In genomic region chr7:3193721-3194120, GRCh38 we compare ENCODE assay signal across 12 cellular contexts.
"Had no signal": no experiment of that assay in that cellular context is flagged by ENCODE, and none has a peak within 500 bp of the region (broad histone marks: within the 10 kb centered on the region; RNA-seq: fewer than 3 reads in every experiment).

No MANE protein-coding gene starts in this region.

- H3K9me3 ChIP-seq: ovary had no signal

- H3K36me3 ChIP-seq: cardiac muscle cell, ovary, thoracic aorta had no signal

- H3K4me1 Mint-ChIP-seq: activated T-helper 17 cell treated with anti-CD3 and anti-CD28 coated beads, Interleukin-2, amount 50 U/mL, for 72 hours had no signal

- H3K27me3 ChIP-seq: cardiac muscle cell, ovary had no signal

- H3K4me3 ChIP-seq: cardiac muscle cell, ovary, thoracic aorta had no signal

- H3K4me3 Mint-ChIP-seq: activated naive CD8-positive, alpha-beta T cell treated with anti-CD3 and anti-CD28 coated beads, Interleukin-2, amount 50 U/mL, for 24 hours; activated T-helper 17 cell treated with anti-CD3 and anti-CD28 coated beads, Interleukin-2, amount 50 U/mL, for 72 hours had no signal

- DNase-seq: activated CD4-positive, alpha-beta T cell treated with anti-CD3 and anti-CD28 coated beads, Interleukin-2, amount 50 U/mL, for 48 hours; activated CD4-positive, CD25-positive, alpha-beta regulatory T cell treated with anti-CD3 and anti-CD28 coated beads, Interleukin-2, amount 50 U/mL, for 72 hours; activated naive CD4-positive, alpha-beta T cell treated with Interleukin-2 at 50 U/mL for 16 hours; activated naive CD8-positive, alpha-beta T cell treated with anti-CD3 and anti-CD28 coated beads, Interleukin-2, amount 50 U/mL, for 24 hours; hippocampal formation; stimulated activated CD4-positive, alpha-beta T cell treated with anti-CD3 and anti-CD28 coated beads, Interleukin-1b, Interleukin-23, amount 100 ng/mL, for 48 hours; T-helper 1 cell; T1000 had no signal

- ATAC-seq: activated naive CD8-positive, alpha-beta T cell treated with anti-CD3 and anti-CD28 coated beads, Interleukin-2, amount 50 U/mL, for 24 hours; activated T-helper 17 cell treated with anti-CD3 and anti-CD28 coated beads, Interleukin-2, amount 50 U/mL, for 72 hours had no signal

- H3K27ac Mint-ChIP-seq: activated naive CD8-positive, alpha-beta T cell treated with anti-CD3 and anti-CD28 coated beads, Interleukin-2, amount 50 U/mL, for 24 hours; activated T-helper 17 cell treated with anti-CD3 and anti-CD28 coated beads, Interleukin-2, amount 50 U/mL, for 72 hours had no signal

- H3K27ac ChIP-seq: cardiac muscle cell, thoracic aorta had no signal
